Comparison of ENCODE assay signal across 14 cellular contexts in genomic region chr2:73993376-73993775, GRCh38. TPM values are rescaled to one million over a fixed set of nuclear protein-coding genes. Genes with fewer than 3 reads are reported as not detected.
A peak's percentile ranks its signal among the peaks of the same experiment; 100 is the strongest.
DNase-seq lines count a peak whose midpoint lies in the region; ATAC-seq and TF ChIP-seq lines count a peak whose summit lies in the region.
"Had no signal": no experiment of that assay in that cellular context is flagged by ENCODE, and none has a peak within 500 bp of the region (broad histone marks: within the 10 kb centered on the region; RNA-seq: fewer than 3 reads in every experiment).

No MANE protein-coding gene starts in this region.

- peak overlapping the region in 2 of 11 experiments; percentile 12 to 28; a peak in 1 of 22 replicates for H3K9ac ChIP-seq in BLaER1 treated with 17β-estradiol and CSF1 and Interleukin-3, amounts not matched to agents 10 nM and 100 nM

- H3K27ac ChIP-seq in BLaER1 treated with 17β-estradiol and CSF1 and Interleukin-3, amounts not matched to agents 10 nM and 100 nM = no peak overlapping the region
- no peak overlapping the region for H3K27ac ChIP-seq in foreskin keratinocyte
- H3K27ac ChIP-seq: vagina had no signal

- peaks cover 52 to 99% (median 92%) of the 10 kb centered on the region in 11 experiments for H3K36me3 ChIP-seq in BLaER1 treated with 17β-estradiol and CSF1 and Interleukin-3, amounts not matched to agents 10 nM and 100 nM
- H3K36me3 ChIP-seq: vagina had no signal

- no peak for TF ChIP-seq CTCF in foreskin keratinocyte (conservative IDR thresholded peaks at IDR 0.05)

- H3K4me3 ChIP-seq in BLaER1 treated with 17β-estradiol and CSF1 and Interleukin-3, amounts not matched to agents 10 nM and 100 nM = no peak overlapping the region; a peak in 1 of 20 replicates
- H3K4me3 ChIP-seq: MG63, vagina had no signal

- H4K20me1 ChIP-seq in BLaER1 treated with 17β-estradiol and CSF1 and Interleukin-3, amounts not matched to agents 10 nM and 100 nM = peaks cover 100% of the 10 kb centered on the region in 11 experiments

- peak; percentile 72 for DNase-seq in 8988T
- DNase-seq in M059J (ENCODE audit: low read depth) = peak; percentile 51
- DNase-seq in foreskin keratinocyte = peak in 1 of 2 donors; percentile 38
- no peak for DNase-seq in anterior cingulate cortex (lab: John Stamatoyannopoulos, UW)
- no peak for DNase-seq in MV-4-11 (lab: John Stamatoyannopoulos, UW)
- DNase-seq: MG63; nephron progenitor cell; stimulated activated naive CD4-positive, alpha-beta T cell; T-helper 9 cell had no signal

- no peaks in the 10 kb centered on the region for H3K27me3 ChIP-seq in BLaER1 treated with 17β-estradiol and CSF1 and Interleukin-3, amounts not matched to agents 10 nM and 100 nM
- H3K27me3 ChIP-seq in foreskin keratinocyte = no peaks in the 10 kb centered on the region
- H3K27me3 ChIP-seq: MG63, vagina had no signal

- peak overlapping the region; percentile 25 to 100 (median 64) for H3K4me2 ChIP-seq in BLaER1 treated with 17β-estradiol and CSF1 and Interleukin-3, amounts not matched to agents 10 nM and 100 nM

- peaks cover 90 to 100% (median 97%) of the 10 kb centered on the region in 10 experiments for H3K4me1 ChIP-seq in BLaER1 treated with 17β-estradiol and CSF1 and Interleukin-3, amounts not matched to agents 10 nM and 100 nM
- H3K4me1 ChIP-seq in foreskin keratinocyte = peaks cover 26% of the 10 kb centered on the region

- peak; percentile 20 for ATAC-seq in foreskin keratinocyte
- ATAC-seq in HG02938 (IDR thresholded peaks at IDR 0.05; ENCODE audit: unreplicated experiment) = no peak
- ATAC-seq in GM18909 (IDR thresholded peaks at IDR 0.05; ENCODE audit: poor library complexity, unreplicated experiment) = no peak
- ATAC-seq: sciatic nerve had no signal

- H3K9me3 ChIP-seq in BLaER1 treated with 17β-estradiol and CSF1 and Interleukin-3, amounts not matched to agents 10 nM and 100 nM (replicated peaks in 1 of 11) = no peaks in the 10 kb centered on the region
- H3K9me3 ChIP-seq: MG63, vagina had no signal

RNA-seq across cellular contexts. Expression of gene TET3, which starts 8.7 kb away (rescaled TPM):
- 2.3 and 4.4 TPM in 2 replicates for total RNA-seq in M059J (2014; rRNA removed; shearing (Covaris generic))
- total RNA-seq in foreskin keratinocyte = 5.2 and 5.5 TPM in 2 replicates
- polyA plus RNA-seq in foreskin keratinocyte = 0.76 and 0.85 TPM in 2 replicates

Comparison
In these comparisons a context has a peak if more than half of its experiments do, and no peak if none do; other contexts are left out.
1. DNase-seq: peak in 8988T (single experiment) and M059J (single experiment); none in anterior cingulate cortex (0 of 58) and MV-4-11 (single experiment).